In genomic region chr5:69444127-69444754, GRCh38 we compare ENCODE assay signal across 1 cellular context.
TF ChIP-seq lines count a peak whose summit lies in the region.

No MANE protein-coding gene starts in this region.

TF ChIP-seq in HepG2, 621 proteins besides CTCF, POLR2A, EP300 and RAD21 (continued from another document and continues in another):
- no peak for TF ChIP-seq MLXIP (CRISPR knock-in tag; IDR thresholded peaks at IDR 0.05; ENCODE audit: borderline replicate concordance)
- TF ChIP-seq ZNF775 (CRISPR knock-in tag; IDR thresholded peaks at IDR 0.05; ENCODE audit: borderline replicate concordance): no peak
- TF ChIP-seq ZBTB2 (CRISPR knock-in tag; IDR thresholded peaks at IDR 0.05; ENCODE audit: low read depth): no peak
- 0 out of 2 replicates have a peak, but pooled peaks have one; percentile 43 for TF ChIP-seq ZNF710 (CRISPR knock-in tag; IDR thresholded peaks at IDR 0.05; ENCODE audit: borderline replicate concordance)
- TF ChIP-seq NFE2 (CRISPR knock-in tag; IDR thresholded peaks at IDR 0.05): no peak
- no peak for TF ChIP-seq ZNF460 (CRISPR knock-in tag; IDR thresholded peaks at IDR 0.05; ENCODE audit: borderline replicate concordance)
- no peak for TF ChIP-seq ZNF629 (CRISPR knock-in tag; conservative IDR thresholded peaks at IDR 0.05)
- peak; percentile 75 for TF ChIP-seq FOXA3 (CRISPR knock-in tag; IDR thresholded peaks at IDR 0.05)
- no peak for TF ChIP-seq ZBTB4 (CRISPR knock-in tag; IDR thresholded peaks at IDR 0.05; ENCODE audit: borderline replicate concordance)
- TF ChIP-seq KDM2A (CRISPR knock-in tag; IDR thresholded peaks at IDR 0.05; ENCODE audit: borderline replicate concordance, low read depth): no peak
- no peak for TF ChIP-seq HNF1A (IDR thresholded peaks at IDR 0.05; ENCODE audit: low read depth)
- TF ChIP-seq HNF1A (CRISPR knock-in tag; IDR thresholded peaks at IDR 0.05; ENCODE audit: borderline replicate concordance): no peak
- TF ChIP-seq ZNF318 (CRISPR knock-in tag; IDR thresholded peaks at IDR 0.05): no peak
- TF ChIP-seq EED (CRISPR knock-in tag; IDR thresholded peaks at IDR 0.05): no peak
- TF ChIP-seq CEBPG (CRISPR knock-in tag; IDR thresholded peaks at IDR 0.05): peak; percentile 57
- TF ChIP-seq ZNF790 (CRISPR knock-in tag; IDR thresholded peaks at IDR 0.05; ENCODE audit: borderline replicate concordance): no peak
- TF ChIP-seq ZNF292 (CRISPR knock-in tag; IDR thresholded peaks at IDR 0.05; ENCODE audit: borderline replicate concordance, low read depth): no peak
- no peak for TF ChIP-seq KLF11 (CRISPR knock-in tag; IDR thresholded peaks at IDR 0.05)
- no peak for TF ChIP-seq FOXM1 (CRISPR knock-in tag; IDR thresholded peaks at IDR 0.05)
- no peak for TF ChIP-seq ZNF451 (CRISPR knock-in tag; IDR thresholded peaks at IDR 0.05)
- TF ChIP-seq ARID5B (CRISPR knock-in tag; IDR thresholded peaks at IDR 0.05): peak; percentile 91
- no peak for TF ChIP-seq AHR (CRISPR knock-in tag; IDR thresholded peaks at IDR 0.05)
- peak in 1 of 2 experiments; percentile 54; a peak in 2 of 4 replicates for TF ChIP-seq NR2F1 (CRISPR knock-in tag; IDR thresholded peaks at IDR 0.05)
- TF ChIP-seq ZNF644 (CRISPR knock-in tag; IDR thresholded peaks at IDR 0.05; ENCODE audit: low read depth): peak; percentile 43; the same call in 1 of the 2 replicates
- 0 out of 2 replicates have a peak, but pooled peaks have one; percentile 14 for TF ChIP-seq ZNF24 (IDR thresholded peaks at IDR 0.05)
- no peak for TF ChIP-seq RARG (CRISPR knock-in tag; IDR thresholded peaks at IDR 0.05; ENCODE audit: low read depth)
- TF ChIP-seq SSRP1 (CRISPR knock-in tag; IDR thresholded peaks at IDR 0.05): peak; percentile 59; the same call in 1 of the 2 replicates
